ENCODE assay signal across 19 cellular contexts in genomic region chr6:502761-503160, GRCh38.
DNase-seq lines count a peak whose midpoint lies in the region; ATAC-seq, FAIRE-seq and TF ChIP-seq lines count a peak whose summit lies in the region.
"Had no signal": no experiment of that assay in that cellular context is flagged by ENCODE, and none has a peak within 500 bp of the region (broad histone marks: within the 10 kb centered on the region; RNA-seq: fewer than 3 reads in every experiment).

No MANE protein-coding gene starts in this region.

- H3K36me3 ChIP-seq in OCI-LY3 (replicated peaks; ENCODE audit: low read depth, low read length) (no peaks in the 10 kb centered on the region), sigmoid colon (peaks cover 0 to 16% (median 0%) of the 10 kb centered on the region in 4 donors)
- H3K36me3 ChIP-seq: adrenal gland, ovary, thyroid gland, WERI-Rb-1 had no signal

- no peak for TF ChIP-seq POLR2A in sigmoid colon (IDR thresholded peaks at IDR 0.05)

- H3K27me3 ChIP-seq in OCI-LY3 (ENCODE audit: low read depth, low read length) (no peaks in the 10 kb centered on the region), sigmoid colon (no peaks in the 10 kb centered on the region)
- H3K27me3 ChIP-seq: adrenal gland, ovary, thyroid gland had no signal

- H3K9ac ChIP-seq in OCI-LY3 (ENCODE audit: low read length): peak overlapping the region; percentile 67

- DNase-seq in activated naive CD4-positive, alpha-beta T cell treated with anti-CD3 and anti-CD28 coated beads, Interleukin-2, amount 10 ng/mL, durations not matched to agents 7 days and 5 days: no peak
- DNase-seq in activated naive CD4-positive, alpha-beta T cell treated with Interleukin-2 at 50 U/mL for 16 hours: no peak
- DNase-seq in activated naive CD8-positive, alpha-beta T cell treated with anti-CD3 and anti-CD28 coated beads, Interleukin-2, amount 50 U/mL, for 24 hours: no peak
- DNase-seq in stimulated activated naive CD8-positive, alpha-beta T cell treated with anti-CD3 and anti-CD28 coated beads, Interleukin-15, amount 100 ng/mL, for 72 hours: no peak
- no peak for DNase-seq in sigmoid colon
- DNase-seq in frontal cortex (ENCODE audit: low spot score in 2 of 2): no peak
- DNase-seq: adrenal gland, Kasumi-1, NCI-H526, OCI-M1, ovary, right cardiac atrium, Right ventricle myocardium superior, SW 1271, thyroid gland, WERI-Rb-1 had no signal

- H3K9me3 Mint-ChIP-seq in activated naive CD4-positive, alpha-beta T cell treated with anti-CD3 and anti-CD28 coated beads, Interleukin-2, amount 10 ng/mL, durations not matched to agents 7 days and 5 days: no peaks in the 10 kb centered on the region
- H3K9me3 Mint-ChIP-seq in activated naive CD8-positive, alpha-beta T cell treated with anti-CD3 and anti-CD28 coated beads, Interleukin-2, amount 50 U/mL, for 24 hours: no peaks in the 10 kb centered on the region
- no peaks in the 10 kb centered on the region for H3K9me3 Mint-ChIP-seq in stimulated activated naive CD8-positive, alpha-beta T cell treated with anti-CD3 and anti-CD28 coated beads, Interleukin-15, amount 100 ng/mL, for 72 hours

- intact Hi-C loops in sigmoid colon (cut with DNase I): no loop called here

- WGBS in sigmoid colon, 2 donors: 89 to 92% methylated on average over 7 of the region's 7 CpGs

- peaks cover 6% of the 10 kb centered on the region; the same call in 1 of the 2 replicates for H3K79me2 ChIP-seq in OCI-LY3 (ENCODE audit: low read length)

- H2AFZ ChIP-seq in OCI-LY3 (ENCODE audit: low read depth, low read length): no peak overlapping the region

- peaks cover 90% of the 10 kb centered on the region for H3K4me1 Mint-ChIP-seq in activated naive CD4-positive, alpha-beta T cell treated with anti-CD3 and anti-CD28 coated beads, Interleukin-2, amount 10 ng/mL, durations not matched to agents 7 days and 5 days
- H3K4me1 Mint-ChIP-seq in activated naive CD8-positive, alpha-beta T cell treated with anti-CD3 and anti-CD28 coated beads, Interleukin-2, amount 50 U/mL, for 24 hours: peaks cover 92% of the 10 kb centered on the region
- H3K4me1 Mint-ChIP-seq in stimulated activated naive CD8-positive, alpha-beta T cell treated with anti-CD3 and anti-CD28 coated beads, Interleukin-15, amount 100 ng/mL, for 72 hours: peaks cover 90% of the 10 kb centered on the region

- H3K36me3 Mint-ChIP-seq in activated naive CD4-positive, alpha-beta T cell treated with anti-CD3 and anti-CD28 coated beads, Interleukin-2, amount 10 ng/mL, durations not matched to agents 7 days and 5 days: peaks cover 30% of the 10 kb centered on the region
- H3K36me3 Mint-ChIP-seq in activated naive CD8-positive, alpha-beta T cell treated with anti-CD3 and anti-CD28 coated beads, Interleukin-2, amount 50 U/mL, for 24 hours (ENCODE audit: low read depth): peaks cover 23% of the 10 kb centered on the region

- H3K27ac Mint-ChIP-seq in activated naive CD4-positive, alpha-beta T cell treated with anti-CD3 and anti-CD28 coated beads, Interleukin-2, amount 10 ng/mL, durations not matched to agents 7 days and 5 days: peak overlapping the region; percentile 94
- H3K27ac Mint-ChIP-seq in activated naive CD8-positive, alpha-beta T cell treated with anti-CD3 and anti-CD28 coated beads, Interleukin-2, amount 50 U/mL, for 24 hours: peak overlapping the region; percentile 99
- H3K27ac Mint-ChIP-seq in stimulated activated naive CD8-positive, alpha-beta T cell treated with anti-CD3 and anti-CD28 coated beads, Interleukin-15, amount 100 ng/mL, for 72 hours: peak overlapping the region; percentile 97

- peak overlapping the region; percentile 87 for H3K27ac ChIP-seq in OCI-LY3 (ENCODE audit: low read length)
- no peak overlapping the region for H3K27ac ChIP-seq in sigmoid colon
- H3K27ac ChIP-seq: adrenal gland, ovary, thyroid gland, WERI-Rb-1 had no signal

- H3K9me3 ChIP-seq in OCI-LY3 (ENCODE audit: insufficient read depth, low read length) (no peaks in the 10 kb centered on the region), sigmoid colon (no peaks in the 10 kb centered on the region)
- H3K9me3 ChIP-seq: adrenal gland, ovary, thyroid gland had no signal

- H3K27me3 Mint-ChIP-seq in activated naive CD4-positive, alpha-beta T cell treated with anti-CD3 and anti-CD28 coated beads, Interleukin-2, amount 10 ng/mL, durations not matched to agents 7 days and 5 days: no peaks in the 10 kb centered on the region
- no peaks in the 10 kb centered on the region for H3K27me3 Mint-ChIP-seq in activated naive CD8-positive, alpha-beta T cell treated with anti-CD3 and anti-CD28 coated beads, Interleukin-2, amount 50 U/mL, for 24 hours
- no peaks in the 10 kb centered on the region for H3K27me3 Mint-ChIP-seq in stimulated activated naive CD8-positive, alpha-beta T cell treated with anti-CD3 and anti-CD28 coated beads, Interleukin-15, amount 100 ng/mL, for 72 hours

- CTCF ChIA-PET in activated naive CD4-positive, alpha-beta T cell treated with anti-CD3 and anti-CD28 coated beads, Interleukin-2, amount 10 ng/mL, durations not matched to agents 7 days and 5 days (lab: Charles Lee): interaction anchor here (1.1 to 1.4 kb wide), 3 partner anchors 56 to 99 kb away, joined by 3 read pairs; no protein-coding TSS in a partner anchor

- peak overlapping the region; percentile 1 for H3K4me3 Mint-ChIP-seq in activated naive CD4-positive, alpha-beta T cell treated with anti-CD3 and anti-CD28 coated beads, Interleukin-2, amount 10 ng/mL, durations not matched to agents 7 days and 5 days
- peak overlapping the region; percentile 82 for H3K4me3 Mint-ChIP-seq in activated naive CD8-positive, alpha-beta T cell treated with anti-CD3 and anti-CD28 coated beads, Interleukin-2, amount 50 U/mL, for 24 hours
- peak overlapping the region; percentile 88 to 97 for H3K4me3 Mint-ChIP-seq in stimulated activated naive CD8-positive, alpha-beta T cell treated with anti-CD3 and anti-CD28 coated beads, Interleukin-15, amount 100 ng/mL, for 72 hours

- no peak for FAIRE-seq in frontal cortex (lab: Jason Lieb, UNC)
- FAIRE-seq: bronchial epithelial cell, H54 had no signal

- H3K4me1 ChIP-seq in OCI-LY3 (ENCODE audit: low read length): peaks cover 58% of the 10 kb centered on the region
- no peaks in the 10 kb centered on the region for H3K4me1 ChIP-seq in sigmoid colon
- H3K4me1 ChIP-seq: adrenal gland, thyroid gland had no signal

- ATAC-seq in activated naive CD8-positive, alpha-beta T cell treated with anti-CD3 and anti-CD28 coated beads, Interleukin-2, amount 50 U/mL, for 24 hours: no peak
- no peak for ATAC-seq in stimulated activated naive CD8-positive, alpha-beta T cell treated with anti-CD3 and anti-CD28 coated beads, Interleukin-15, amount 100 ng/mL, for 72 hours
- ATAC-seq: right cardiac atrium had no signal

- no peak for TF ChIP-seq EP300 in sigmoid colon (IDR thresholded peaks at IDR 0.05)

- H3K4me3 ChIP-seq in OCI-LY3 (ENCODE audit: low read length) (peak overlapping the region; percentile 63; the same call in 1 of the 2 replicates), sigmoid colon (no peak overlapping the region)
- H3K4me3 ChIP-seq: adrenal gland, ovary, thyroid gland had no signal

- no peaks in the 10 kb centered on the region for H4K20me1 ChIP-seq in OCI-LY3 (ENCODE audit: insufficient read depth, low read length)

- H3K4me2 ChIP-seq in OCI-LY3 (ENCODE audit: low read length): peak overlapping the region; percentile 91

- TF ChIP-seq CTCF in OCI-LY3 (IDR thresholded peaks at IDR 0.05; ENCODE audit: low read depth, low read length) (no peak), sigmoid colon (IDR thresholded peaks at IDR 0.05) (no peak)

Comparison
In these comparisons a context has a peak if more than half of its experiments do, and no peak if none do; other contexts are left out.
1. H3K4me3 Mint-ChIP-seq: peak in every context shown above with its lines; median percentile 92 in stimulated activated naive CD8-positive, alpha-beta T cell treated with anti-CD3 and anti-CD28 coated beads, Interleukin-15, amount 100 ng/mL, for 72 hours; 82 in activated naive CD8-positive, alpha-beta T cell treated with anti-CD3 and anti-CD28 coated beads, Interleukin-2, amount 50 U/mL, for 24 hours; 1 in activated naive CD4-positive, alpha-beta T cell treated with anti-CD3 and anti-CD28 coated beads, Interleukin-2, amount 10 ng/mL, durations not matched to agents 7 days and 5 days.